1 cellular context compared by ENCODE assay signal in the genomic region with DNA sequence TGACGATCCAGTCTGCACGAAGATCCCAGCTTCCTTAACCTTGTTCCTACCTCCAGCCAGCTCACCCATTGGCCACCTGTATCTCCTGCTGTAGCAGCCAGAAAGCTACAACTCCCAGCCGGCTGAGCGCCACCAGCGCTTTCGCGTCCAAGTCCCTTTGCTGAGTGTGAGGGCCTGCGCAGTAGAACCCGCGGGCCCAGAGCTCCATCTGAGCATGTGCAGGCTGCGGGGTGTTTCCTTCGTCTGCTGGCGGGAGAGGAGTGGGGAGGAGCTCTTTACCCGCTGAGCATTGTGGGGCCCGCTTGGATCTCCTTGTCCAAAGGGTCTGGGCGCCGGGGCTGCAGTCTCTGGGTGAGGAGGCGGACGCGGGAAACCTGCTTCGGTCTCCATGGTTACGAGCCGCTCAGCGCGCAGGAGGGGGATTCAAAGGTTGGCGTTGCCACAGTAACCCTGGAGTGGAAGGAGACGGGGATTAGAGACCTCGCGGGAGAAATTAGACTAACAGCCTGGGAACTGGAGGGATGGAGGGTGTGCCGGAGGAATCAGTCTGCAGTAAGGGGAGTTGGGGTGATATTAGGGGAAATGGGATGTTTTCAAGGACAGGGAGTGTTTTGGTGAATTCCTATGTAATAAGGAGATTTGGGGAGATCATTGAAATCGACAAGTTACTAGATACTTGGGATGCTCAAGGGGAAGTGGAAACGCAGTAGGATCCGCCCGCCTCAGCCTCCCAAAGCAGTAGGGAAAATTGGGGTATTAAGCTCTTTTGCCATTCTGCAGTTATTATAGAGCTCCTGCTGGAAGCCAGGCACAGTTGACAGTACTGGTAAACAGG.
A peak's percentile ranks its signal among the peaks of the same experiment; 100 is the strongest.
TF ChIP-seq lines count a peak whose summit lies in the region.

No MANE protein-coding gene starts in this region.

TF ChIP-seq in K562, 482 proteins besides CTCF, POLR2A, EP300 and RAD21 (continued from another document and continues in another):
- TF ChIP-seq, protein P1, sequence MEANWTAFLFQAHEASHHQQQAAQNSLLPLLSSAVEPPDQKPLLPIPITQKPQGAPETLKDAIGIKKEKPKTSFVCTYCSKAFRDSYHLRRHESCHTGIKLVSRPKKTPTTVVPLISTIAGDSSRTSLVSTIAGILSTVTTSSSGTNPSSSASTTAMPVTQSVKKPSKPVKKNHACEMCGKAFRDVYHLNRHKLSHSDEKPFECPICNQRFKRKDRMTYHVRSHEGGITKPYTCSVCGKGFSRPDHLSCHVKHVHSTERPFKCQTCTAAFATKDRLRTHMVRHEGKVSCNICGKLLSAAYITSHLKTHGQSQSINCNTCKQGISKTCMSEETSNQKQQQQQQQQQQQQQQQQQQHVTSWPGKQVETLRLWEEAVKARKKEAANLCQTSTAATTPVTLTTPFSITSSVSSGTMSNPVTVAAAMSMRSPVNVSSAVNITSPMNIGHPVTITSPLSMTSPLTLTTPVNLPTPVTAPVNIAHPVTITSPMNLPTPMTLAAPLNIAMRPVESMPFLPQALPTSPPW (CRISPR knock-in tag; IDR thresholded peaks at IDR 0.05) = peak; percentile 76
- TF ChIP-seq, protein P2, sequence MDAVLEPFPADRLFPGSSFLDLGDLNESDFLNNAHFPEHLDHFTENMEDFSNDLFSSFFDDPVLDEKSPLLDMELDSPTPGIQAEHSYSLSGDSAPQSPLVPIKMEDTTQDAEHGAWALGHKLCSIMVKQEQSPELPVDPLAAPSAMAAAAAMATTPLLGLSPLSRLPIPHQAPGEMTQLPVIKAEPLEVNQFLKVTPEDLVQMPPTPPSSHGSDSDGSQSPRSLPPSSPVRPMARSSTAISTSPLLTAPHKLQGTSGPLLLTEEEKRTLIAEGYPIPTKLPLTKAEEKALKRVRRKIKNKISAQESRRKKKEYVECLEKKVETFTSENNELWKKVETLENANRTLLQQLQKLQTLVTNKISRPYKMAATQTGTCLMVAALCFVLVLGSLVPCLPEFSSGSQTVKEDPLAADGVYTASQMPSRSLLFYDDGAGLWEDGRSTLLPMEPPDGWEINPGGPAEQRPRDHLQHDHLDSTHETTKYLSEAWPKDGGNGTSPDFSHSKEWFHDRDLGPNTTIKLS (IDR thresholded peaks at IDR 0.05; ENCODE audit: borderline replicate concordance, low read depth) = peak; percentile 49; the same call in 1 of the 2 replicates
- no peak for TF ChIP-seq FOXM1 (IDR thresholded peaks at IDR 0.05; ENCODE audit: low read depth)
- TF ChIP-seq FOXM1 (CRISPR knock-in tag; IDR thresholded peaks at IDR 0.05; ENCODE audit: low read depth) = 0 out of 2 replicates have a peak, but pooled peaks have one; percentile 15
- peak; percentile 94; the same call in 1 of the 2 replicates for TF ChIP-seq ERF (CRISPR knock-in tag; IDR thresholded peaks at IDR 0.05)
- TF ChIP-seq DMBX1 (CRISPR knock-in tag; IDR thresholded peaks at IDR 0.05; ENCODE audit: borderline replicate concordance) = peak; percentile 37; the same call in 1 of the 2 replicates
- peak; percentile 86 to 92 for TF ChIP-seq FOXK2 (conservative IDR thresholded peaks at IDR 0.05 in 1 of 2, IDR thresholded peaks at IDR 0.05 in 1 of 2; ENCODE audit: low read depth in 2 of 2)
- peak; percentile 74; the same call in 1 of the 2 replicates for TF ChIP-seq ZBED1 (IDR thresholded peaks at IDR 0.05)
- TF ChIP-seq, protein P3, sequence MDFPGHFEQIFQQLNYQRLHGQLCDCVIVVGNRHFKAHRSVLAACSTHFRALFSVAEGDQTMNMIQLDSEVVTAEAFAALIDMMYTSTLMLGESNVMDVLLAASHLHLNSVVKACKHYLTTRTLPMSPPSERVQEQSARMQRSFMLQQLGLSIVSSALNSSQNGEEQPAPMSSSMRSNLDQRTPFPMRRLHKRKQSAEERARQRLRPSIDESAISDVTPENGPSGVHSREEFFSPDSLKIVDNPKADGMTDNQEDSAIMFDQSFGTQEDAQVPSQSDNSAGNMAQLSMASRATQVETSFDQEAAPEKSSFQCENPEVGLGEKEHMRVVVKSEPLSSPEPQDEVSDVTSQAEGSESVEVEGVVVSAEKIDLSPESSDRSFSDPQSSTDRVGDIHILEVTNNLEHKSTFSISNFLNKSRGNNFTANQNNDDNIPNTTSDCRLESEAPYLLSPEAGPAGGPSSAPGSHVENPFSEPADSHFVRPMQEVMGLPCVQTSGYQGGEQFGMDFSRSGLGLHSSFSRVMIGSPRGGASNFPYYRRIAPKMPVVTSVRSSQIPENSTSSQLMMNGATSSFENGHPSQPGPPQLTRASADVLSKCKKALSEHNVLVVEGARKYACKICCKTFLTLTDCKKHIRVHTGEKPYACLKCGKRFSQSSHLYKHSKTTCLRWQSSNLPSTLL (IDR thresholded peaks at IDR 0.05) = no peak
- TF ChIP-seq MEIS2 (IDR thresholded peaks at IDR 0.05; ENCODE audit: partially characterized antibody) = peak; percentile 89
- TF ChIP-seq, protein P4, sequence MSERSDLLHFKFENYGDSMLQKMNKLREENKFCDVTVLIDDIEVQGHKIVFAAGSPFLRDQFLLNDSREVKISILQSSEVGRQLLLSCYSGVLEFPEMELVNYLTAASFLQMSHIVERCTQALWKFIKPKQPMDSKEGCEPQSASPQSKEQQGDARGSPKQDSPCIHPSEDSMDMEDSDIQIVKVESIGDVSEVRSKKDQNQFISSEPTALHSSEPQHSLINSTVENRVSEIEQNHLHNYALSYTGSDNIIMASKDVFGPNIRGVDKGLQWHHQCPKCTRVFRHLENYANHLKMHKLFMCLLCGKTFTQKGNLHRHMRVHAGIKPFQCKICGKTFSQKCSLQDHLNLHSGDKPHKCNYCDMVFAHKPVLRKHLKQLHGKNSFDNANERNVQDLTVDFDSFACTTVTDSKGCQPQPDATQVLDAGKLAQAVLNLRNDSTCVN (CRISPR knock-in tag; IDR thresholded peaks at IDR 0.05) = peak; percentile 66; the same call in 1 of the 2 replicates
- TF ChIP-seq, protein P5, sequence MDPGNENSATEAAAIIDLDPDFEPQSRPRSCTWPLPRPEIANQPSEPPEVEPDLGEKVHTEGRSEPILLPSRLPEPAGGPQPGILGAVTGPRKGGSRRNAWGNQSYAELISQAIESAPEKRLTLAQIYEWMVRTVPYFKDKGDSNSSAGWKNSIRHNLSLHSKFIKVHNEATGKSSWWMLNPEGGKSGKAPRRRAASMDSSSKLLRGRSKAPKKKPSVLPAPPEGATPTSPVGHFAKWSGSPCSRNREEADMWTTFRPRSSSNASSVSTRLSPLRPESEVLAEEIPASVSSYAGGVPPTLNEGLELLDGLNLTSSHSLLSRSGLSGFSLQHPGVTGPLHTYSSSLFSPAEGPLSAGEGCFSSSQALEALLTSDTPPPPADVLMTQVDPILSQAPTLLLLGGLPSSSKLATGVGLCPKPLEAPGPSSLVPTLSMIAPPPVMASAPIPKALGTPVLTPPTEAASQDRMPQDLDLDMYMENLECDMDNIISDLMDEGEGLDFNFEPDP (CRISPR knock-in tag; IDR thresholded peaks at IDR 0.05) = 0 out of 2 replicates have a peak, but pooled peaks have one; percentile 40
- TF ChIP-seq PML (IDR thresholded peaks at IDR 0.05; ENCODE audit: low read length) = peak; percentile 81
- peak; percentile 40; the same call in 1 of the 2 replicates for TF ChIP-seq ZNF780A (CRISPR knock-in tag; IDR thresholded peaks at IDR 0.05)
- TF ChIP-seq FOXJ2 (tag; IDR thresholded peaks at IDR 0.05) = peak; percentile 68; the same call in 1 of the 2 replicates
- no peak for TF ChIP-seq HMGN3 (IDR thresholded peaks at IDR 0.05; ENCODE audit: borderline replicate concordance, extremely low read depth, insufficient read length, low read depth, low read length)
- TF ChIP-seq KDM5B (IDR thresholded peaks at IDR 0.05; ENCODE audit: insufficient replicate concordance, low read depth, low read length) = peak; percentile 91
- TF ChIP-seq DDX20 (tag; IDR thresholded peaks at IDR 0.05; ENCODE audit: low read depth) = no peak
- peak; percentile 86 for TF ChIP-seq RBFOX2 (IDR thresholded peaks at IDR 0.05; ENCODE audit: low read depth, low read length)
- TF ChIP-seq ZNF311 (CRISPR knock-in tag; IDR thresholded peaks at IDR 0.05) = no peak
- TF ChIP-seq, protein P6, sequence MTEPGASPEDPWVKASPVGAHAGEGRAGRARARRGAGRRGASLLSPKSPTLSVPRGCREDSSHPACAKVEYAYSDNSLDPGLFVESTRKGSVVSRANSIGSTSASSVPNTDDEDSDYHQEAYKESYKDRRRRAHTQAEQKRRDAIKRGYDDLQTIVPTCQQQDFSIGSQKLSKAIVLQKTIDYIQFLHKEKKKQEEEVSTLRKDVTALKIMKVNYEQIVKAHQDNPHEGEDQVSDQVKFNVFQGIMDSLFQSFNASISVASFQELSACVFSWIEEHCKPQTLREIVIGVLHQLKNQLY (CRISPR knock-in tag; conservative IDR thresholded peaks at IDR 0.05) = no peak
- no peak; the same call in 1 of the 2 replicates for TF ChIP-seq GATAD2B (IDR thresholded peaks at IDR 0.05; ENCODE audit: borderline replicate concordance)
- TF ChIP-seq ATF7 (IDR thresholded peaks at IDR 0.05) = peak; percentile 61
- TF ChIP-seq, protein P7, sequence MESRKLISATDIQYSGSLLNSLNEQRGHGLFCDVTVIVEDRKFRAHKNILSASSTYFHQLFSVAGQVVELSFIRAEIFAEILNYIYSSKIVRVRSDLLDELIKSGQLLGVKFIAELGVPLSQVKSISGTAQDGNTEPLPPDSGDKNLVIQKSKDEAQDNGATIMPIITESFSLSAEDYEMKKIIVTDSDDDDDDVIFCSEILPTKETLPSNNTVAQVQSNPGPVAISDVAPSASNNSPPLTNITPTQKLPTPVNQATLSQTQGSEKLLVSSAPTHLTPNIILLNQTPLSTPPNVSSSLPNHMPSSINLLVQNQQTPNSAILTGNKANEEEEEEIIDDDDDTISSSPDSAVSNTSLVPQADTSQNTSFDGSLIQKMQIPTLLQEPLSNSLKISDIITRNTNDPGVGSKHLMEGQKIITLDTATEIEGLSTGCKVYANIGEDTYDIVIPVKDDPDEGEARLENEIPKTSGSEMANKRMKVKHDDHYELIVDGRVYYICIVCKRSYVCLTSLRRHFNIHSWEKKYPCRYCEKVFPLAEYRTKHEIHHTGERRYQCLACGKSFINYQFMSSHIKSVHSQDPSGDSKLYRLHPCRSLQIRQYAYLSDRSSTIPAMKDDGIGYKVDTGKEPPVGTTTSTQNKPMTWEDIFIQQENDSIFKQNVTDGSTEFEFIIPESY (CRISPR knock-in tag; IDR thresholded peaks at IDR 0.05) = peak; percentile 84; the same call in 1 of the 2 replicates
- TF ChIP-seq DNMT1 (IDR thresholded peaks at IDR 0.05) = 0 out of 2 replicates have a peak, but pooled peaks have one; percentile 73
- TF ChIP-seq, protein P8, sequence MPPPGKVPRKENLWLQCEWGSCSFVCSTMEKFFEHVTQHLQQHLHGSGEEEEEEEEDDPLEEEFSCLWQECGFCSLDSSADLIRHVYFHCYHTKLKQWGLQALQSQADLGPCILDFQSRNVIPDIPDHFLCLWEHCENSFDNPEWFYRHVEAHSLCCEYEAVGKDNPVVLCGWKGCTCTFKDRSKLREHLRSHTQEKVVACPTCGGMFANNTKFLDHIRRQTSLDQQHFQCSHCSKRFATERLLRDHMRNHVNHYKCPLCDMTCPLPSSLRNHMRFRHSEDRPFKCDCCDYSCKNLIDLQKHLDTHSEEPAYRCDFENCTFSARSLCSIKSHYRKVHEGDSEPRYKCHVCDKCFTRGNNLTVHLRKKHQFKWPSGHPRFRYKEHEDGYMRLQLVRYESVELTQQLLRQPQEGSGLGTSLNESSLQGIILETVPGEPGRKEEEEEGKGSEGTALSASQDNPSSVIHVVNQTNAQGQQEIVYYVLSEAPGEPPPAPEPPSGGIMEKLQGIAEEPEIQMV (tag; conservative IDR thresholded peaks at IDR 0.05; ENCODE audit: low read depth) = peak; percentile 82
- peak; percentile 79 for TF ChIP-seq PHF8 (IDR thresholded peaks at IDR 0.05; ENCODE audit: borderline replicate concordance, low read length)
- 0 out of 2 replicates have a peak, but pooled peaks have one; percentile 0 for TF ChIP-seq SMARCA4 (IDR thresholded peaks at IDR 0.05)
- TF ChIP-seq TBP (optimal IDR thresholded peaks at IDR 0.05; ENCODE audit: low read depth, low read length) = peak; percentile 79
- peak; percentile 78 for TF ChIP-seq ZNF143 (CRISPR knock-in tag; IDR thresholded peaks at IDR 0.05)
- TF ChIP-seq TBL1XR1 (IDR thresholded peaks at IDR 0.05; ENCODE audit: low read length in 2 of 2) = 0 out of 4 replicates have a peak, but pooled peaks of 1 of the 2 experiments have one; percentile 16
- TF ChIP-seq, protein P9, sequence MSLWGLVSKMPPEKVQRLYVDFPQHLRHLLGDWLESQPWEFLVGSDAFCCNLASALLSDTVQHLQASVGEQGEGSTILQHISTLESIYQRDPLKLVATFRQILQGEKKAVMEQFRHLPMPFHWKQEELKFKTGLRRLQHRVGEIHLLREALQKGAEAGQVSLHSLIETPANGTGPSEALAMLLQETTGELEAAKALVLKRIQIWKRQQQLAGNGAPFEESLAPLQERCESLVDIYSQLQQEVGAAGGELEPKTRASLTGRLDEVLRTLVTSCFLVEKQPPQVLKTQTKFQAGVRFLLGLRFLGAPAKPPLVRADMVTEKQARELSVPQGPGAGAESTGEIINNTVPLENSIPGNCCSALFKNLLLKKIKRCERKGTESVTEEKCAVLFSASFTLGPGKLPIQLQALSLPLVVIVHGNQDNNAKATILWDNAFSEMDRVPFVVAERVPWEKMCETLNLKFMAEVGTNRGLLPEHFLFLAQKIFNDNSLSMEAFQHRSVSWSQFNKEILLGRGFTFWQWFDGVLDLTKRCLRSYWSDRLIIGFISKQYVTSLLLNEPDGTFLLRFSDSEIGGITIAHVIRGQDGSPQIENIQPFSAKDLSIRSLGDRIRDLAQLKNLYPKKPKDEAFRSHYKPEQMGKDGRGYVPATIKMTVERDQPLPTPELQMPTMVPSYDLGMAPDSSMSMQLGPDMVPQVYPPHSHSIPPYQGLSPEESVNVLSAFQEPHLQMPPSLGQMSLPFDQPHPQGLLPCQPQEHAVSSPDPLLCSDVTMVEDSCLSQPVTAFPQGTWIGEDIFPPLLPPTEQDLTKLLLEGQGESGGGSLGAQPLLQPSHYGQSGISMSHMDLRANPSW (CRISPR knock-in tag; IDR thresholded peaks at IDR 0.05) = 0 out of 2 replicates have a peak, but pooled peaks have one; percentile 14
- peak; percentile 90 for TF ChIP-seq ZNF431 (CRISPR knock-in tag; IDR thresholded peaks at IDR 0.05)
- peak in 2 of 3 experiments; percentile 7 to 60 for TF ChIP-seq YY1 (IDR thresholded peaks at IDR 0.05; ENCODE audit: borderline replicate concordance in 1 of 3, control insufficient read depth in 1 of 3, extremely low read depth in 1 of 3, insufficient read depth in 3 of 3, insufficient read length in 1 of 3, insufficient replicate concordance in 2 of 3, low read depth in 1 of 3, low read length in 2 of 3)
- TF ChIP-seq ZC3H8 (IDR thresholded peaks at IDR 0.05) = peak; percentile 37; the same call in 1 of the 2 replicates
- TF ChIP-seq EP400 (IDR thresholded peaks at IDR 0.05) = peak; percentile 2; the same call in 1 of the 2 replicates
- TF ChIP-seq HCFC1 (IDR thresholded peaks at IDR 0.05; ENCODE audit: low read depth, low read length) = peak; percentile 47
